In genomic region chr5:1437876-1438559, GRCh38 we compare ENCODE assay signal across 20 cellular contexts. TPM values are rescaled to one million over a fixed set of nuclear protein-coding genes. Genes with fewer than 3 reads are reported as not detected.
"Had no signal": no experiment of that assay in that cellular context is flagged by ENCODE, and none has a peak within 500 bp of the region (broad histone marks: within the 10 kb centered on the region; RNA-seq: fewer than 3 reads in every experiment).

No MANE protein-coding gene starts in this region.

- DNase-seq: activated CD4-positive, alpha-beta memory T cell treated with anti-CD3 and anti-CD28 coated beads, Interleukin-2, amount 10 ng/mL, durations not matched to agents 7 days and 5 days; activated CD4-positive, alpha-beta T cell treated with anti-CD3 and anti-CD28 coated beads for 4 hours; activated naive CD4-positive, alpha-beta T cell; amygdala; caudate nucleus; gastrocnemius medialis; left ventricle myocardium inferior; nephron progenitor cell; T-cell; uterus had no signal

- H3K4me1 Mint-ChIP-seq: activated CD4-positive, alpha-beta memory T cell treated with anti-CD3 and anti-CD28 coated beads, Interleukin-2, amount 10 ng/mL, durations not matched to agents 7 days and 5 days; activated naive CD8-positive, alpha-beta T cell treated with anti-CD3 and anti-CD28 coated beads, Interleukin-2, amount 10 ng/mL, durations not matched to agents 7 days and 5 days; T-cell had no signal

- ATAC-seq: gastrocnemius medialis, heart left ventricle, T-cell had no signal

- H3K27ac ChIP-seq: gastrocnemius medialis, heart left ventricle, left ventricle myocardium inferior, prostate gland, right atrium auricular region, tibial nerve, uterus had no signal

- H3K4me3 ChIP-seq: gastrocnemius medialis, heart left ventricle, left ventricle myocardium inferior, prostate gland, right atrium auricular region, tibial nerve, uterus had no signal

- H3K9me3 ChIP-seq: gastrocnemius medialis, prostate gland, uterus had no signal

- H3K4me1 ChIP-seq: gastrocnemius medialis, heart left ventricle, left ventricle myocardium inferior, prostate gland, right atrium auricular region, tibial nerve, uterus had no signal

- H3K36me3 ChIP-seq: gastrocnemius medialis, heart left ventricle, left ventricle myocardium inferior, prostate gland, right atrium auricular region, tibial nerve, uterus had no signal

- H3K36me3 Mint-ChIP-seq: activated naive CD8-positive, alpha-beta T cell treated with anti-CD3 and anti-CD28 coated beads, Interleukin-2, amount 10 ng/mL, durations not matched to agents 7 days and 5 days had no signal

- H3K27ac Mint-ChIP-seq: activated CD4-positive, alpha-beta memory T cell treated with anti-CD3 and anti-CD28 coated beads, Interleukin-2, amount 10 ng/mL, durations not matched to agents 7 days and 5 days; activated naive CD8-positive, alpha-beta T cell treated with anti-CD3 and anti-CD28 coated beads, Interleukin-2, amount 10 ng/mL, durations not matched to agents 7 days and 5 days; nephron progenitor cell; stimulated activated naive CD8-positive, alpha-beta T cell treated with anti-CD3 and anti-CD28 coated beads, Interleukin-15, Interleukin-2, amounts not matched to agents 100 ng/mL and 50 ng/mL, for 24 hours; T-cell; WTC11 had no signal

- H3K4me3 Mint-ChIP-seq: activated CD4-positive, alpha-beta memory T cell treated with anti-CD3 and anti-CD28 coated beads, Interleukin-2, amount 10 ng/mL, durations not matched to agents 7 days and 5 days; activated naive CD8-positive, alpha-beta T cell treated with anti-CD3 and anti-CD28 coated beads, Interleukin-2, amount 10 ng/mL, durations not matched to agents 7 days and 5 days; nephron progenitor cell; stimulated activated naive CD8-positive, alpha-beta T cell treated with anti-CD3 and anti-CD28 coated beads, Interleukin-15, Interleukin-2, amounts not matched to agents 100 ng/mL and 50 ng/mL, for 24 hours; T-cell; WTC11 had no signal

RNA-seq across cellular contexts. Expression of gene SLC6A3, which starts 7.2 kb away (rescaled TPM):
- total RNA-seq: activated CD4-positive, alpha-beta memory T cell treated with anti-CD3 and anti-CD28 coated beads, Interleukin-2, amount 10 ng/mL, durations not matched to agents 7 days and 5 days; gastrocnemius medialis; kidney epithelial cell; left ventricle myocardium inferior; mammary epithelial cell; skeletal muscle tissue had no signal
- polyA plus RNA-seq: mammary epithelial cell had no signal
